Comparison of ENCODE assay signal across 8 cellular contexts in genomic region chr15:90000175-90000923, GRCh38. TPM values are rescaled to one million over a fixed set of nuclear protein-coding genes. Genes with fewer than 3 reads are reported as not detected.
A peak's percentile ranks its signal among the peaks of the same experiment; 100 is the strongest.
DNase-seq lines count a peak whose midpoint lies in the region; ATAC-seq, FAIRE-seq and TF ChIP-seq lines count a peak whose summit lies in the region.

No MANE protein-coding gene starts in this region.

- CTCF ChIA-PET in activated CD4-positive, alpha-beta T cell treated with anti-CD3 and anti-CD28 coated beads, Interleukin-2, amount 10 ng/mL, durations not matched to agents 7 days and 5 days (lab: Charles Lee), result interaction anchor here (0.6 kb wide), 1 partner anchor 8 kb away, joined by 4 read pairs; no protein-coding TSS in a partner anchor

- peak overlapping the region; percentile 76; the same call in 1 of the 2 replicates for H3K4me3 ChIP-seq in BE2C (ENCODE audit: low read depth, low read length)
- H3K4me3 ChIP-seq in foreskin fibroblast (ENCODE audit: low read depth in 1 of 2, low read length in 2 of 2), result peak overlapping the region; percentile 64 to 75

- no peak overlapping the region for H4K91ac ChIP-seq in H9 (ENCODE audit: insufficient read length, low read depth, low read length)

- H4K8ac ChIP-seq in H9 (replicated peaks; ENCODE audit: insufficient read length, low read depth, low read length), result no peak overlapping the region

- no peak overlapping the region for H2BK15ac ChIP-seq in H9 (ENCODE audit: low read depth, low read length)

- H3K56ac ChIP-seq in H9 (ENCODE audit: insufficient read length, low read depth, low read length), result no peak overlapping the region

- H3K9me3 ChIP-seq in BE2C, result no peaks in the 10 kb centered on the region
- H3K9me3 ChIP-seq in H9 (ENCODE audit: control insufficient read depth, low read depth, low read length), result no peaks in the 10 kb centered on the region

- POLR2A ChIA-PET in activated CD4-positive, alpha-beta T cell treated with anti-CD3 and anti-CD28 coated beads, Interleukin-2, amount 10 ng/mL, durations not matched to agents 7 days and 5 days (lab: Charles Lee), result interaction anchor here (0.6 kb wide), 1 partner anchor 10 kb away, joined by 3 read pairs; no protein-coding TSS in a partner anchor

- TF ChIP-seq CTCF in BE2C (IDR thresholded peaks at IDR 0.05; ENCODE audit: low read depth, low read length) (no peak), H9 (conservative IDR thresholded peaks at IDR 0.05) (no peak), foreskin fibroblast (IDR thresholded peaks at IDR 0.05; ENCODE audit: low read depth, low read length) (no peak), omental fat pad (IDR thresholded peaks at IDR 0.05) (no peak)

- peak overlapping the region in 2 of 3 experiments; percentile 82 to 85; a peak in 4 of 7 replicates for H3K27ac Mint-ChIP-seq in H9
- H3K27ac Mint-ChIP-seq in activated CD4-positive, alpha-beta T cell treated with anti-CD3 and anti-CD28 coated beads, Interleukin-2, amount 10 ng/mL, durations not matched to agents 7 days and 5 days, result peak overlapping the region; percentile 97

- no peak overlapping the region for H4K5ac ChIP-seq in H9 (ENCODE audit: insufficient read length, low read depth, low read length)

- no CpG with 5 or more reads among the region's 62 CpGs for WGBS in H9 (ENCODE audit: extremely low coverage, insufficient read length, low lambda C conversion rate)

- H3T11ph ChIP-seq in H9 (ENCODE audit: low read length), result no peak overlapping the region

- ATAC-seq in omental fat pad (ENCODE audit: low FRiP score) (peak; percentile 28), HG02852 (IDR thresholded peaks at IDR 0.05; ENCODE audit: unreplicated experiment) (no peak)

- H3K9me3 Mint-ChIP-seq in H9, result no peaks in the 10 kb centered on the region; a peak in 1 of 5 replicates
- H3K9me3 Mint-ChIP-seq in activated CD4-positive, alpha-beta T cell treated with anti-CD3 and anti-CD28 coated beads, Interleukin-2, amount 10 ng/mL, durations not matched to agents 7 days and 5 days, result no peaks in the 10 kb centered on the region

- no peak overlapping the region for H2BK12ac ChIP-seq in H9 (ENCODE audit: insufficient read length, low read depth, low read length)

- no peaks in the 10 kb centered on the region for H3K27me3 ChIP-seq in BE2C
- H3K27me3 ChIP-seq in H9 (ENCODE audit: insufficient read depth, low read length), result no peaks in the 10 kb centered on the region; the same call in 1 of the 2 replicates

- peak overlapping the region; percentile 78 for H3K4me2 ChIP-seq in H9 (ENCODE audit: insufficient read depth, insufficient read length, low read length)

- H3K14ac ChIP-seq in H9 (ENCODE audit: insufficient read depth, low read length), result peak overlapping the region; percentile 39

- no peaks in the 10 kb centered on the region for H4K20me1 ChIP-seq in H9 (ENCODE audit: control insufficient read depth, insufficient read depth, insufficient read length)

- H3K27me3 Mint-ChIP-seq in H9 (ENCODE audit: low read depth), result peaks cover 7% of the 10 kb centered on the region
- peaks cover 3% of the 10 kb centered on the region for H3K27me3 Mint-ChIP-seq in activated CD4-positive, alpha-beta T cell treated with anti-CD3 and anti-CD28 coated beads, Interleukin-2, amount 10 ng/mL, durations not matched to agents 7 days and 5 days

- peaks cover 3 to 9% (median 4%) of the 10 kb centered on the region in 3 experiments; a peak in 5 of 7 replicates for H3K36me3 Mint-ChIP-seq in H9 (ENCODE audit: insufficient read depth in 1 of 3, low read depth in 3 of 3)
- H3K36me3 Mint-ChIP-seq in activated CD4-positive, alpha-beta T cell treated with anti-CD3 and anti-CD28 coated beads, Interleukin-2, amount 10 ng/mL, durations not matched to agents 7 days and 5 days (ENCODE audit: low read depth), result peaks cover 11% of the 10 kb centered on the region

- no peak overlapping the region for H3K27ac ChIP-seq in H9 (ENCODE audit: insufficient read length, low read depth, low read length)

- peaks cover 15% of the 10 kb centered on the region for H3K23me2 ChIP-seq in H9 (ENCODE audit: insufficient read length, low read depth, low read length, poor library complexity, severe bottlenecking)

- no peaks in the 10 kb centered on the region for H3K36me3 ChIP-seq in BE2C

- H2BK5ac ChIP-seq in H9 (ENCODE audit: insufficient read length, low read length), result no peak overlapping the region

- FAIRE-seq in RCC 7860 (lab: Jason Lieb, UNC), result no peak

- peaks cover 38 to 45% of the 10 kb centered on the region in 2 experiments for H3K4me1 Mint-ChIP-seq in H9
- peaks cover 42% of the 10 kb centered on the region for H3K4me1 Mint-ChIP-seq in activated CD4-positive, alpha-beta T cell treated with anti-CD3 and anti-CD28 coated beads, Interleukin-2, amount 10 ng/mL, durations not matched to agents 7 days and 5 days

- no peaks in the 10 kb centered on the region for H3K79me1 ChIP-seq in H9 (ENCODE audit: insufficient read depth, low read depth, low read length, poor library complexity, severe bottlenecking)

- H3K9ac ChIP-seq in H9 (ENCODE audit: extremely low read depth, insufficient read length, low read length), result peak overlapping the region; percentile 28

- peak overlapping the region; percentile 27 for H3K18ac ChIP-seq in H9 (ENCODE audit: insufficient read length, low read depth, low read length)

- H3K4me3 Mint-ChIP-seq in H9, result peak overlapping the region; percentile 86 to 91
- H3K4me3 Mint-ChIP-seq in activated CD4-positive, alpha-beta T cell treated with anti-CD3 and anti-CD28 coated beads, Interleukin-2, amount 10 ng/mL, durations not matched to agents 7 days and 5 days, result peak overlapping the region; percentile 97

- H2BK120ac ChIP-seq in H9 (ENCODE audit: low read depth, low read length, poor library complexity, severe bottlenecking), result no peak overlapping the region

- no peak overlapping the region for H2BK20ac ChIP-seq in H9 (ENCODE audit: low read depth, low read length, poor library complexity, severe bottlenecking)

- no peaks in the 10 kb centered on the region; the same call in 1 of the 2 replicates for H3K79me2 ChIP-seq in H9 (ENCODE audit: insufficient read depth, low read length)

- DNase-seq in BE2C, result no peak
- DNase-seq in H9, result no peak
- no peak for DNase-seq in activated CD4-positive, alpha-beta T cell treated with anti-CD3 and anti-CD28 coated beads, Interleukin-2, amount 10 ng/mL, durations not matched to agents 7 days and 5 days
- peak in 1 of 2 donors; percentile 61 for DNase-seq in foreskin fibroblast
- DNase-seq in omental fat pad (ENCODE audit: low spot score), result no peak
- DNase-seq in RCC 7860 (ENCODE audit: low spot score), result no peak
- no peak for DNase-seq in mesenteric fat pad (ENCODE audit: low spot score)

- H2AK5ac ChIP-seq in H9 (ENCODE audit: insufficient read length, low read length), result no peak overlapping the region

- no peak overlapping the region for H3K4ac ChIP-seq in H9 (ENCODE audit: low read depth, low read length)

- no peak overlapping the region for H3K23ac ChIP-seq in H9 (ENCODE audit: insufficient read length, low read depth, low read length)

- no peak overlapping the region for H2AFZ ChIP-seq in H9 (ENCODE audit: low read length)

- H3K4me1 ChIP-seq in BE2C (no peaks in the 10 kb centered on the region; the same call in 1 of the 2 replicates), H9 (ENCODE audit: insufficient read depth, low read length) (no peaks in the 10 kb centered on the region; the same call in 1 of the 2 replicates)

RNA-seq across cellular contexts. Expression of gene ZNF710, which starts 0.8 kb away (rescaled TPM):
- polyA plus RNA-seq in BE2C (2012; ENCODE audit: insufficient read depth, insufficient read length, low read depth), result 14.6 TPM
- total RNA-seq in H9 (2021) (40.7 and 42.8 TPM in 2 replicates), omental fat pad (10 to 100 TPM in 1 of 4 donors, 1 to 10 TPM in 3; 5.4 to 13.9 (median 7.0) TPM), mesenteric fat pad (11.5 TPM)
- total RNA-seq in activated CD4-positive, alpha-beta T cell treated with anti-CD3 and anti-CD28 coated beads, Interleukin-2, amount 10 ng/mL, durations not matched to agents 7 days and 5 days, result 10 to 100 TPM; 24.4 to 26.6 TPM
